23 cellular contexts compared by ENCODE assay signal in the genomic region with DNA sequence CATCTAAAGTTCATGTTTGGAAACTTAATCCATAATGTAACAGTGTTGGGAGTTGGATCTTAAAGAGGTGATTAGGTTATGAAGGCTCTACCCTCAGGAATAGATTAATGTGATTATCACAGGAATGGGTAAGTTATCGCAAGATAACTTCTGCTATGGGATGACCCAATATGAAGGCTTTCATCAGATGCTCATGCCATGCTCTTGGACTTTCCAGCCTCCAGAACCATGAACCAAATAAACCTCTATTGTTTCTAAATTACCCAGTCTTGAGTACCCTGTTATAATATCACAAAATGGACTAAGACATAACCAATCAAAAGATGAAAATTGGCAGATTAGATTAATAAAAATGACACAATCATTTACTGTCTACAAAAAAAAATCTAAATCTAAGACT.
"Had no signal": no experiment of that assay in that cellular context is flagged by ENCODE, and none has a peak within 500 bp of the region (broad histone marks: within the 10 kb centered on the region; RNA-seq: fewer than 3 reads in every experiment).

No MANE protein-coding gene starts in this region.

- H3K4me3 ChIP-seq: coronary artery, dorsolateral prefrontal cortex, esophagus muscularis mucosa, gastroesophageal sphincter, heart left ventricle, hepatocyte, left lung, lower lobe of right lung, mucosa of descending colon had no signal

- H3K4me1 ChIP-seq: esophagus muscularis mucosa, foreskin keratinocyte, gastroesophageal sphincter, heart left ventricle, left lung, lower lobe of right lung had no signal

- H3K9me3 ChIP-seq: gastroesophageal sphincter, lower lobe of right lung had no signal

- ATAC-seq: foreskin keratinocyte; gastroesophageal sphincter; heart left ventricle; left cardiac atrium; left lung; left ventricle myocardium superior; lower lobe of right lung; mucosa of descending colon; naive thymus-derived CD8-positive, alpha-beta T cell had no signal

- H3K36me3 ChIP-seq: esophagus muscularis mucosa, gastroesophageal sphincter, heart left ventricle, left lung, lower lobe of right lung had no signal

- H3K27me3 ChIP-seq: dorsolateral prefrontal cortex, esophagus muscularis mucosa, foreskin keratinocyte, gastroesophageal sphincter, heart left ventricle, hepatocyte, left lung had no signal

- H3K27ac ChIP-seq: coronary artery, dorsolateral prefrontal cortex, esophagus muscularis mucosa, foreskin keratinocyte, gastroesophageal sphincter, heart left ventricle, hepatocyte, left lung, lower lobe of right lung had no signal

- FAIRE-seq: endothelial cell of umbilical vein, frontal cortex had no signal

- DNase-seq: dermis blood vessel endothelial cell; dorsolateral prefrontal cortex; effector CD4-positive, alpha-beta T cell; effector memory CD4-positive, alpha-beta T cell; foreskin keratinocyte; heart left ventricle; hypothalamus; immature natural killer cell; islet precursor cell; left cardiac atrium; left lung; left ventricle myocardium superior; lower lobe of right lung; mesenchymal stem cell; mucosa of descending colon; naive B cell; naive thymus-derived CD8-positive, alpha-beta T cell had no signal

- H3K79me2 ChIP-seq: hepatocyte had no signal

- H3K4me2 ChIP-seq: hepatocyte had no signal

- H2AFZ ChIP-seq: hepatocyte had no signal
